In the genomic region with DNA sequence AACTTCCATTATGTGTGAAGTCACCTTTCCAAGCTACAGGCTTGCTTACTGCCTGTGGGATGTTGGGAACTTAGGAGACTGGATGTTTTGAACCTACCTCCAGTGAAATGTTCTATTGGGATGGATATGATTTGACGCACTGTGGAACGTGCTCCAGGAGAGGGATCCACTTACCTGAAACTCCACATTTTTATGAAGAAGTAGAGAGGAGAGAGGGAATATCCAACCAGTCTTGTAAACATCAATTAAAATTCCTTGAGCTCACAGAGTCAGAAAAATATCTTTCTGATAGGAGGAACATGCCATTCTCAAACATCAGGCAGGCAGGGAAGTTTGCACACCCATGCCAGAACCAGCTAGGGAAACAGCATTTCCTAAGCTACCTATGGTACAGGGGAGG, we compare ENCODE assay signal across 2 cellular contexts.
TF ChIP-seq lines count a peak whose summit lies in the region.

No MANE protein-coding gene starts in this region.

TF ChIP-seq in HCT116, 20 proteins besides CTCF, POLR2A, EP300 and RAD21 (continued from another document):
- TF ChIP-seq, protein P1, sequence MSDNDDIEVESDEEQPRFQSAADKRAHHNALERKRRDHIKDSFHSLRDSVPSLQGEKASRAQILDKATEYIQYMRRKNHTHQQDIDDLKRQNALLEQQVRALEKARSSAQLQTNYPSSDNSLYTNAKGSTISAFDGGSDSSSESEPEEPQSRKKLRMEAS (IDR thresholded peaks at IDR 0.05): no peak
- no peak for TF ChIP-seq JUND (IDR thresholded peaks at IDR 0.05)
- TF ChIP-seq YY1 (IDR thresholded peaks at IDR 0.05; ENCODE audit: extremely low read depth, insufficient replicate concordance, low read depth, low read length): no peak

TF ChIP-seq in SK-N-SH, 30 proteins besides CTCF, POLR2A, EP300 and RAD21 (continued from another document):
- TF ChIP-seq, protein P2, sequence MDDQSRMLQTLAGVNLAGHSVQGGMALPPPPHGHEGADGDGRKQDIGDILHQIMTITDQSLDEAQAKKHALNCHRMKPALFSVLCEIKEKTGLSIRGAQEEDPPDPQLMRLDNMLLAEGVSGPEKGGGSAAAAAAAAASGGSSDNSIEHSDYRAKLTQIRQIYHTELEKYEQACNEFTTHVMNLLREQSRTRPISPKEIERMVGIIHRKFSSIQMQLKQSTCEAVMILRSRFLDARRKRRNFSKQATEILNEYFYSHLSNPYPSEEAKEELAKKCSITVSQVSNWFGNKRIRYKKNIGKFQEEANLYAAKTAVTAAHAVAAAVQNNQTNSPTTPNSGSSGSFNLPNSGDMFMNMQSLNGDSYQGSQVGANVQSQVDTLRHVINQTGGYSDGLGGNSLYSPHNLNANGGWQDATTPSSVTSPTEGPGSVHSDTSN (IDR thresholded peaks at IDR 0.05): no peak
- TF ChIP-seq CHD2 (IDR thresholded peaks at IDR 0.05; ENCODE audit: low read length, partially characterized antibody) (no peak), MEF2A (IDR thresholded peaks at IDR 0.05; ENCODE audit: borderline replicate concordance, low read depth) (no peak), FOXM1 (IDR thresholded peaks at IDR 0.05; ENCODE audit: low read depth) (no peak), GABPA (IDR thresholded peaks at IDR 0.05; ENCODE audit: low read depth) (no peak), FOSL2 (IDR thresholded peaks at IDR 0.05; ENCODE audit: borderline replicate concordance, low read depth) (no peak), YY1 (IDR thresholded peaks at IDR 0.05; ENCODE audit: low read depth) (no peak), SIN3A (IDR thresholded peaks at IDR 0.05; ENCODE audit: borderline replicate concordance, low read depth, low read length) (no peak), RXRA (IDR thresholded peaks at IDR 0.05; ENCODE audit: borderline replicate concordance, low read depth) (no peak), NRF1 (IDR thresholded peaks at IDR 0.05; ENCODE audit: low read depth, low read length) (no peak), POLR2AphosphoS5 (IDR thresholded peaks at IDR 0.05; ENCODE audit: low read depth, low read length) (no peak), RCOR1 (IDR thresholded peaks at IDR 0.05; ENCODE audit: low read length) (no peak)
- TF ChIP-seq, protein P3, sequence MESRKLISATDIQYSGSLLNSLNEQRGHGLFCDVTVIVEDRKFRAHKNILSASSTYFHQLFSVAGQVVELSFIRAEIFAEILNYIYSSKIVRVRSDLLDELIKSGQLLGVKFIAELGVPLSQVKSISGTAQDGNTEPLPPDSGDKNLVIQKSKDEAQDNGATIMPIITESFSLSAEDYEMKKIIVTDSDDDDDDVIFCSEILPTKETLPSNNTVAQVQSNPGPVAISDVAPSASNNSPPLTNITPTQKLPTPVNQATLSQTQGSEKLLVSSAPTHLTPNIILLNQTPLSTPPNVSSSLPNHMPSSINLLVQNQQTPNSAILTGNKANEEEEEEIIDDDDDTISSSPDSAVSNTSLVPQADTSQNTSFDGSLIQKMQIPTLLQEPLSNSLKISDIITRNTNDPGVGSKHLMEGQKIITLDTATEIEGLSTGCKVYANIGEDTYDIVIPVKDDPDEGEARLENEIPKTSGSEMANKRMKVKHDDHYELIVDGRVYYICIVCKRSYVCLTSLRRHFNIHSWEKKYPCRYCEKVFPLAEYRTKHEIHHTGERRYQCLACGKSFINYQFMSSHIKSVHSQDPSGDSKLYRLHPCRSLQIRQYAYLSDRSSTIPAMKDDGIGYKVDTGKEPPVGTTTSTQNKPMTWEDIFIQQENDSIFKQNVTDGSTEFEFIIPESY (IDR thresholded peaks at IDR 0.05; ENCODE audit: borderline replicate concordance, low read depth): no peak
- TF ChIP-seq, protein P4, sequence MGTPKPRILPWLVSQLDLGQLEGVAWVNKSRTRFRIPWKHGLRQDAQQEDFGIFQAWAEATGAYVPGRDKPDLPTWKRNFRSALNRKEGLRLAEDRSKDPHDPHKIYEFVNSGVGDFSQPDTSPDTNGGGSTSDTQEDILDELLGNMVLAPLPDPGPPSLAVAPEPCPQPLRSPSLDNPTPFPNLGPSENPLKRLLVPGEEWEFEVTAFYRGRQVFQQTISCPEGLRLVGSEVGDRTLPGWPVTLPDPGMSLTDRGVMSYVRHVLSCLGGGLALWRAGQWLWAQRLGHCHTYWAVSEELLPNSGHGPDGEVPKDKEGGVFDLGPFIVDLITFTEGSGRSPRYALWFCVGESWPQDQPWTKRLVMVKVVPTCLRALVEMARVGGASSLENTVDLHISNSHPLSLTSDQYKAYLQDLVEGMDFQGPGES (IDR thresholded peaks at IDR 0.05; ENCODE audit: low read depth, low read length): no peak
- TF ChIP-seq, protein P5, sequence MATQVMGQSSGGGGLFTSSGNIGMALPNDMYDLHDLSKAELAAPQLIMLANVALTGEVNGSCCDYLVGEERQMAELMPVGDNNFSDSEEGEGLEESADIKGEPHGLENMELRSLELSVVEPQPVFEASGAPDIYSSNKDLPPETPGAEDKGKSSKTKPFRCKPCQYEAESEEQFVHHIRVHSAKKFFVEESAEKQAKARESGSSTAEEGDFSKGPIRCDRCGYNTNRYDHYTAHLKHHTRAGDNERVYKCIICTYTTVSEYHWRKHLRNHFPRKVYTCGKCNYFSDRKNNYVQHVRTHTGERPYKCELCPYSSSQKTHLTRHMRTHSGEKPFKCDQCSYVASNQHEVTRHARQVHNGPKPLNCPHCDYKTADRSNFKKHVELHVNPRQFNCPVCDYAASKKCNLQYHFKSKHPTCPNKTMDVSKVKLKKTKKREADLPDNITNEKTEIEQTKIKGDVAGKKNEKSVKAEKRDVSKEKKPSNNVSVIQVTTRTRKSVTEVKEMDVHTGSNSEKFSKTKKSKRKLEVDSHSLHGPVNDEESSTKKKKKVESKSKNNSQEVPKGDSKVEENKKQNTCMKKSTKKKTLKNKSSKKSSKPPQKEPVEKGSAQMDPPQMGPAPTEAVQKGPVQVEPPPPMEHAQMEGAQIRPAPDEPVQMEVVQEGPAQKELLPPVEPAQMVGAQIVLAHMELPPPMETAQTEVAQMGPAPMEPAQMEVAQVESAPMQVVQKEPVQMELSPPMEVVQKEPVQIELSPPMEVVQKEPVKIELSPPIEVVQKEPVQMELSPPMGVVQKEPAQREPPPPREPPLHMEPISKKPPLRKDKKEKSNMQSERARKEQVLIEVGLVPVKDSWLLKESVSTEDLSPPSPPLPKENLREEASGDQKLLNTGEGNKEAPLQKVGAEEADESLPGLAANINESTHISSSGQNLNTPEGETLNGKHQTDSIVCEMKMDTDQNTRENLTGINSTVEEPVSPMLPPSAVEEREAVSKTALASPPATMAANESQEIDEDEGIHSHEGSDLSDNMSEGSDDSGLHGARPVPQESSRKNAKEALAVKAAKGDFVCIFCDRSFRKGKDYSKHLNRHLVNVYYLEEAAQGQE (IDR thresholded peaks at IDR 0.05; ENCODE audit: low read depth, low read length): no peak
